Comparison of ENCODE assay signal across 8 cellular contexts in genomic region chr14:92794961-92795360, GRCh38. TPM values are rescaled to one million over a fixed set of nuclear protein-coding genes. Genes with fewer than 3 reads are reported as not detected.
DNase-seq lines count a peak whose midpoint lies in the region; ATAC-seq and TF ChIP-seq lines count a peak whose summit lies in the region.

No MANE protein-coding gene starts in this region.

- CTCF ChIA-PET in activated CD8-positive, alpha-beta memory T cell treated with anti-CD3 and anti-CD28 coated beads, Interleukin-2, amount 10 ng/mL, durations not matched to agents 7 days and 5 days (lab: Charles Lee), result interaction anchor here (1.0 to 1.4 kb wide), 2 partner anchors 11 to 688 kb away, joined by 3 to 4 read pairs; partner anchors contain the start of gene ATXN3

- TF ChIP-seq RAD21 in liver (IDR thresholded peaks at IDR 0.05), result no peak

- H3K27me3 Mint-ChIP-seq in activated CD8-positive, alpha-beta memory T cell treated with anti-CD3 and anti-CD28 coated beads, Interleukin-2, amount 10 ng/mL, durations not matched to agents 7 days and 5 days, result peaks cover 3% of the 10 kb centered on the region

- 51% methylated on average over 6 of the region's 6 CpGs for WGBS in liver
- 74% methylated on average over 6 of the region's 6 CpGs for WGBS in thymus

- H3K4me1 Mint-ChIP-seq in activated CD8-positive, alpha-beta memory T cell treated with anti-CD3 and anti-CD28 coated beads, Interleukin-2, amount 10 ng/mL, durations not matched to agents 7 days and 5 days, result peaks cover 37% of the 10 kb centered on the region

- H3K27me3 ChIP-seq in liver (ENCODE audit: control insufficient read depth in 4 of 4, insufficient read depth in 4 of 4, low read length in 3 of 4) (no peaks in the 10 kb centered on the region), thymus (ENCODE audit: control insufficient read depth, insufficient read depth) (no peaks in the 10 kb centered on the region)

- H3K27ac ChIP-seq in angular gyrus (ENCODE audit: low read depth, low read length), result peak overlapping the region; percentile 83
- H3K27ac ChIP-seq in liver (ENCODE audit: low read depth in 1 of 2, low read length in 2 of 2), result peak overlapping the region; percentile 87 to 94
- H3K27ac ChIP-seq in thymus (ENCODE audit: low read depth), result peak overlapping the region; percentile 85

- DNase-seq in activated CD8-positive, alpha-beta memory T cell treated with anti-CD3 and anti-CD28 coated beads, Interleukin-2, amount 10 ng/mL, durations not matched to agents 7 days and 5 days, result no peak
- no peak for DNase-seq in activated CD8-positive, alpha-beta memory T cell treated with anti-CD3 and anti-CD28 coated beads, Interleukin-2, amount 50 U/mL, for 4 hours
- no peak for DNase-seq in GM10266 (ENCODE audit: extremely low spot score)
- DNase-seq in KBM-7, result no peak

- H3K4me1 ChIP-seq in liver (ENCODE audit: control insufficient read depth in 4 of 4, insufficient read depth in 4 of 4, low read length in 3 of 4) (peaks cover 9 to 47% (median 36%) of the 10 kb centered on the region in 4 donors), thymus (ENCODE audit: control insufficient read depth, insufficient read depth, low read length) (peaks cover 4% of the 10 kb centered on the region)

- peak overlapping the region; percentile 93 for H3K27ac Mint-ChIP-seq in activated CD8-positive, alpha-beta memory T cell treated with anti-CD3 and anti-CD28 coated beads, Interleukin-2, amount 10 ng/mL, durations not matched to agents 7 days and 5 days

- ATAC-seq in activated CD8-positive, alpha-beta memory T cell treated with anti-CD3 and anti-CD28 coated beads, Interleukin-2, amount 10 ng/mL, durations not matched to agents 7 days and 5 days, result no peak
- no peak for ATAC-seq in HG02973 (IDR thresholded peaks at IDR 0.05; ENCODE audit: unreplicated experiment)

- H3K4me3 Mint-ChIP-seq in activated CD8-positive, alpha-beta memory T cell treated with anti-CD3 and anti-CD28 coated beads, Interleukin-2, amount 10 ng/mL, durations not matched to agents 7 days and 5 days, result peak overlapping the region; percentile 97

- peaks cover 3% of the 10 kb centered on the region for H3K9me3 Mint-ChIP-seq in activated CD8-positive, alpha-beta memory T cell treated with anti-CD3 and anti-CD28 coated beads, Interleukin-2, amount 10 ng/mL, durations not matched to agents 7 days and 5 days (ENCODE audit: low read depth)

- H3K4me3 ChIP-seq in liver (ENCODE audit: low read depth in 1 of 3, low read length in 3 of 3) (peak overlapping the region; percentile 70 to 99 (median 99)), thymus (ENCODE audit: low read length) (peak overlapping the region; percentile 71)

- H3K36me3 ChIP-seq in liver (ENCODE audit: control insufficient read depth in 4 of 4, insufficient read depth in 3 of 4, low read depth in 1 of 4, low read length in 3 of 4), result peaks cover 0 to 8% (median 4%) of the 10 kb centered on the region in 4 donors
- H3K36me3 ChIP-seq in thymus (ENCODE audit: control insufficient read depth, insufficient read depth), result peaks cover 15% of the 10 kb centered on the region

- H3K9ac ChIP-seq in liver (ENCODE audit: low read depth in 1 of 2, low read length in 2 of 2), result peak overlapping the region; percentile 96 to 100

- H3K9me3 ChIP-seq in liver (ENCODE audit: control insufficient read depth in 4 of 4, low read length in 3 of 4) (peaks cover 0 to 2% (median 0%) of the 10 kb centered on the region in 4 donors), thymus (ENCODE audit: control insufficient read depth) (no peaks in the 10 kb centered on the region)

- in situ Hi-C loops in KBM-7 (cut with MboI; ENCODE audit: low pct_unique_long_range_greater_than_20kb, low sequenced_read_pairs), result no loop called here

- TF ChIP-seq CTCF in liver (IDR thresholded peaks at IDR 0.05; ENCODE audit: low read depth, low read length, missing input control) (no peak), GM10266 (IDR thresholded peaks at IDR 0.05; ENCODE audit: control insufficient read depth, insufficient read depth, low read depth, missing control alignments) (no peak)

- peaks cover 26% of the 10 kb centered on the region for H3K36me3 Mint-ChIP-seq in activated CD8-positive, alpha-beta memory T cell treated with anti-CD3 and anti-CD28 coated beads, Interleukin-2, amount 10 ng/mL, durations not matched to agents 7 days and 5 days

TF ChIP-seq in liver, 16 proteins besides CTCF, POLR2A, EP300 and RAD21:
- no peak for TF ChIP-seq NR2F2 (IDR thresholded peaks at IDR 0.05)
- no peak for TF ChIP-seq SP1 (IDR thresholded peaks at IDR 0.05)
- TF ChIP-seq ZBTB33 (IDR thresholded peaks at IDR 0.05), result no peak
- TF ChIP-seq HNF4A (conservative IDR thresholded peaks at IDR 0.05), result no peak
TF ChIP-seq in liver: peak in this region for 0.

RNA-seq across cellular contexts. Expression of gene GOLGA5, which starts 0.9 kb away (rescaled TPM):
- total RNA-seq in activated CD8-positive, alpha-beta memory T cell treated with anti-CD3 and anti-CD28 coated beads, Interleukin-2, amount 10 ng/mL, durations not matched to agents 7 days and 5 days, result 10 to 100 TPM; 18.5 to 19.7 TPM
- 10 to 100 TPM; 19.2 to 39.9 TPM for total RNA-seq in liver
- polyA plus RNA-seq in liver, result 10 to 100 TPM; 24.6 to 31.9 TPM
- polyA plus RNA-seq in thymus, result 30.3 TPM

RNA-seq across cellular contexts. Expression of gene LGMN, which starts 46.5 kb away (rescaled TPM):
- total RNA-seq in activated CD8-positive, alpha-beta memory T cell treated with anti-CD3 and anti-CD28 coated beads, Interleukin-2, amount 10 ng/mL, durations not matched to agents 7 days and 5 days, result 1 to 10 TPM in 1 of 2 experiments, under 1 TPM in 1; 0.63 to 1.2 TPM
- 100 to 1,000 TPM in 1 of 2 donors, 10 to 100 TPM in 1; 60.2 to 192 TPM for total RNA-seq in liver
- polyA plus RNA-seq in liver (10 to 100 TPM; 56.2 to 64.6 TPM), thymus (230 TPM)

Comparison
In these comparisons a context has a peak if more than half of its experiments do, and no peak if none do; other contexts are left out.
1. RNA of gene LGMN, which starts 46.5 kb away (total RNA-seq): 60.2 to 192 TPM in liver; 0.63 to 1.2 TPM in activated CD8-positive, alpha-beta memory T cell treated with anti-CD3 and anti-CD28 coated beads, Interleukin-2, amount 10 ng/mL, durations not matched to agents 7 days and 5 days; every median in the first group is over 10 times any median in the second.
2. Peak in every context shown above with its lines, with median percentiles within 50 percentile points of each other: H3K27ac ChIP-seq.